Comparison of ENCODE assay signal across 25 cellular contexts in genomic region chr9:133638076-133638475, GRCh38. TPM values are rescaled to one million over a fixed set of nuclear protein-coding genes. Genes with fewer than 3 reads are reported as not detected.
DNase-seq lines count a peak whose midpoint lies in the region; ATAC-seq, FAIRE-seq and TF ChIP-seq lines count a peak whose summit lies in the region.
"Had no signal": no experiment of that assay in that cellular context is flagged by ENCODE, and none has a peak within 500 bp of the region (broad histone marks: within the 10 kb centered on the region; RNA-seq: fewer than 3 reads in every experiment).

No MANE protein-coding gene starts in this region.

- peak overlapping the region; percentile 52 for H4K91ac ChIP-seq in H1 (replicated peaks; ENCODE audit: insufficient read length, low read length)

- H3K23me2 ChIP-seq in H1 (ENCODE audit: low read depth, low read length) = no peaks in the 10 kb centered on the region

- H3K14ac ChIP-seq in H1 (ENCODE audit: insufficient read length) = no peak overlapping the region

- H3F3A ChIP-seq in neural cell (ENCODE audit: insufficient read depth, low read length, poor library complexity, severe bottlenecking) = no peaks in the 10 kb centered on the region

- TF ChIP-seq EP300 in H1 (IDR thresholded peaks at IDR 0.05; ENCODE audit: borderline replicate concordance in 1 of 2, low read depth in 2 of 2, low read length in 2 of 2) (no peak), neural cell (conservative IDR thresholded peaks at IDR 0.05; ENCODE audit: poor library complexity, severe bottlenecking) (no peak)

- intact Hi-C loops in Right ventricle myocardium superior (cut with DNase I) = no loop called here
- intact Hi-C loops in left ventricle myocardium inferior (cut with micrococcal nuclease) = no loop called here

- no peak overlapping the region for H3K23ac ChIP-seq in H1 (ENCODE audit: insufficient read length)

- H3K27me3 ChIP-seq in left ventricle myocardium inferior (ENCODE audit: low read depth) = peaks cover 83% of the 10 kb centered on the region
- no peaks in the 10 kb centered on the region; a peak in 1 of 7 replicates for H3K27me3 ChIP-seq in H1 (replicated peaks in 1 of 4; ENCODE audit: control insufficient read depth in 3 of 4, extremely low read depth in 1 of 4, insufficient read depth in 3 of 4, low read length in 3 of 4)
- H3K27me3 ChIP-seq in neural cell (ENCODE audit: insufficient read depth, low read depth, low read length) = no peaks in the 10 kb centered on the region
- H3K27me3 ChIP-seq: SJCRH30 had no signal

- no peaks in the 10 kb centered on the region for H3K4me1 ChIP-seq in left ventricle myocardium inferior
- H3K4me1 ChIP-seq in H1 (replicated peaks in 1 of 4; ENCODE audit: control insufficient read depth in 3 of 4, insufficient read depth in 4 of 4, low read length in 3 of 4) = peaks cover 0 to 28% (median 18%) of the 10 kb centered on the region in 4 experiments; a peak in 6 of 7 replicates

- FAIRE-seq in H1 (lab: Jason Lieb, UNC) = no peak
- FAIRE-seq: G401.6 had no signal

- H3K36me3 ChIP-seq in left ventricle myocardium inferior = no peaks in the 10 kb centered on the region
- no peaks in the 10 kb centered on the region for H3K36me3 ChIP-seq in H1 (ENCODE audit: control insufficient read depth in 2 of 4, insufficient read depth in 4 of 4, low read length in 3 of 4)
- no peaks in the 10 kb centered on the region for H3K36me3 ChIP-seq in neural cell (ENCODE audit: insufficient read depth, low read length)
- H3K36me3 ChIP-seq: SJCRH30 had no signal

- H4K8ac ChIP-seq in H1 (ENCODE audit: extremely low read depth, insufficient read depth, low read length) = 0 out of 2 replicates have a peak overlapping the region, but pooled peaks have one; percentile 19

- H3K79me2 ChIP-seq in H1 (ENCODE audit: control insufficient read depth in 1 of 2, insufficient read depth in 2 of 2, low read length in 2 of 2) (no peaks in the 10 kb centered on the region), neural cell (replicated peaks; ENCODE audit: insufficient read depth, low read length) (no peaks in the 10 kb centered on the region)

- no peaks in the 10 kb centered on the region for H3K79me1 ChIP-seq in H1 (ENCODE audit: low read depth, low read length)

- H3K4me2 ChIP-seq in H1 (ENCODE audit: insufficient read depth in 1 of 2, low read depth in 2 of 2, low read length in 2 of 2) (peak overlapping the region in 1 of 2 experiments; percentile 41; a peak in 1 of 4 replicates), neural cell (ENCODE audit: low read length) (no peak overlapping the region)

- TF ChIP-seq CTCF in left ventricle myocardium inferior (IDR thresholded peaks at IDR 0.05; ENCODE audit: borderline replicate concordance) = no peak
- no peak for TF ChIP-seq CTCF in H1 (IDR thresholded peaks at IDR 0.05; ENCODE audit: control extremely low read depth in 1 of 3, insufficient read depth in 1 of 3, low read depth in 1 of 3, low read length in 3 of 3)
- TF ChIP-seq CTCF in neural cell (IDR thresholded peaks at IDR 0.05; ENCODE audit: poor library complexity, severe bottlenecking) = no peak

- H2AFZ ChIP-seq in H1 (ENCODE audit: low read length) (peak overlapping the region; percentile 89), neural cell (ENCODE audit: low read depth, low read length) (no peak overlapping the region)

- 50% methylated on average over 8 of the region's 8 CpGs; no CpG with 5 or more reads in 1 of the 2 experiments for WGBS in H1 (ENCODE audit: extremely low coverage in 1 of 2, insufficient coverage in 1 of 2, insufficient read length in 1 of 2, insufficient replicate concordance in 2 of 2, low coverage in 1 of 2, low lambda C conversion rate in 2 of 2, missing lambda C conversion rate in 1 of 2), 2 experiments

- peak overlapping the region; percentile 66; the same call in 1 of the 2 replicates for H3K18ac ChIP-seq in H1 (ENCODE audit: extremely low read depth, low read length)

- H4K20me1 ChIP-seq in H1 (replicated peaks in 1 of 2; ENCODE audit: control insufficient read depth in 1 of 2, insufficient read depth in 2 of 2, low read length in 2 of 2) = peaks cover 0 to 2% of the 10 kb centered on the region in 2 experiments
- no peaks in the 10 kb centered on the region for H4K20me1 ChIP-seq in neural cell (ENCODE audit: insufficient read depth)

- no peak for TF ChIP-seq RAD21 in H1 (IDR thresholded peaks at IDR 0.05 in 1 of 2, conservative IDR thresholded peaks at IDR 0.05 in 1 of 2; ENCODE audit: low read depth in 2 of 2, low read length in 2 of 2)
- TF ChIP-seq RAD21 in neural cell (conservative IDR thresholded peaks at IDR 0.05) = no peak

- DNase-seq in Right ventricle myocardium superior (peak; percentile 11), left ventricle myocardium inferior (no peak), H1 (ENCODE audit: low read depth in 1 of 2, low spot score in 2 of 2) (no peak), KBM-7 (no peak), NCI-H1436 (lab: John Stamatoyannopoulos, UW) (no peak), NCI-H526 treated with DMSO at 0.1 percent for 48 hours (lab: John Stamatoyannopoulos, UW) (no peak)
- DNase-seq: 8988T; C1 segment of cervical spinal cord; CD4-positive, alpha-beta memory T cell; COR-L47; DMS53; Karpas-422; NCI-H1092 treated with DMSO at 0.1 percent for 48 hours; NCI-H1436 treated with DMSO at 0.1 percent for 48 hours; NCI-H187 treated with DMSO at 0.1 percent for 48 hours; NCI-H446; NCI-H524 treated with DMSO at 0.1 percent for 48 hours; NCI-H82; NK-92 treated with Interleukin-12 subunit alpha and Interleukin-12 subunit beta, amount 100 ng/mL, for 24 hours; PC-3; SJCRH30 had no signal

- H3K27ac ChIP-seq in left ventricle myocardium inferior (replicated peaks) (no peak overlapping the region), H1 (ENCODE audit: low read depth, low read length) (no peak overlapping the region), neural cell (ENCODE audit: low read length) (no peak overlapping the region)
- H3K27ac ChIP-seq: SJCRH30 had no signal

- no peak overlapping the region for H3K4ac ChIP-seq in H1 (replicated peaks; ENCODE audit: insufficient read length, low read depth, low read length)

- no peak overlapping the region for H3K4me3 ChIP-seq in left ventricle myocardium inferior
- no peak overlapping the region for H3K4me3 ChIP-seq in H1 (ENCODE audit: extremely low read depth in 1 of 4, insufficient read depth in 2 of 4, low read depth in 3 of 4, low read length in 4 of 4)
- no peak overlapping the region for H3K4me3 ChIP-seq in neural cell (ENCODE audit: low read length)
- H3K4me3 ChIP-seq: SJCRH30 had no signal

- H2BK20ac ChIP-seq in H1 (ENCODE audit: low read length) = no peak overlapping the region

- POLR2A ChIA-PET in H1 (lab: Charles Lee; ENCODE audit: partially characterized antibody) = interaction anchor here (0.5 kb wide), 1 partner anchor 21 kb away, joined by 3 read pairs; no protein-coding TSS in a partner anchor

- TF ChIP-seq POLR2A in H1 (IDR thresholded peaks at IDR 0.05; ENCODE audit: control extremely low read depth in 1 of 2, low read depth in 2 of 2, low read length in 2 of 2) = no peak

- H2BK5ac ChIP-seq in H1 (ENCODE audit: low read depth, low read length) = no peak overlapping the region

- no peak overlapping the region for H4K5ac ChIP-seq in H1 (ENCODE audit: insufficient read length, low read depth, low read length)

- H3K9ac ChIP-seq in H1 (replicated peaks in 1 of 4; ENCODE audit: extremely low read depth in 1 of 4, low read depth in 3 of 4, low read length in 3 of 4) (no peak overlapping the region), neural cell (ENCODE audit: low read length) (peak overlapping the region; percentile 3)

- H3K9me3 ChIP-seq in left ventricle myocardium inferior (replicated peaks) (no peaks in the 10 kb centered on the region), H1 (ENCODE audit: insufficient read depth in 2 of 2, low read depth in 1 of 2, low read length in 1 of 2) (no peaks in the 10 kb centered on the region), neural cell (ENCODE audit: low read length) (no peaks in the 10 kb centered on the region)
- H3K9me3 ChIP-seq: SJCRH30 had no signal

- H3K56ac ChIP-seq in H1 (replicated peaks; ENCODE audit: insufficient read length, low read depth, low read length) = no peak overlapping the region

- peak overlapping the region; percentile 89; the same call in 1 of the 2 replicates for H2BK12ac ChIP-seq in H1 (ENCODE audit: low read depth, low read length)

- CTCF ChIA-PET in H1 (lab: Charles Lee; ENCODE audit: partially characterized antibody) = interaction anchor here (0.5 to 3.0 kb wide), 6 partner anchors 10 to 283 kb away, joined by 3 to 11 read pairs (median 4); no protein-coding TSS in a partner anchor

- no peak for ATAC-seq in Right ventricle myocardium superior (ENCODE audit: poor library complexity)
- ATAC-seq: PC-3 had no signal

- H2BK120ac ChIP-seq in H1 (replicated peaks; ENCODE audit: low read depth, low read length) = no peak overlapping the region

- in situ Hi-C loops in KBM-7 (cut with MboI; ENCODE audit: low pct_unique_long_range_greater_than_20kb, low sequenced_read_pairs) = no loop called here

- no peak overlapping the region for H2BK15ac ChIP-seq in H1 (ENCODE audit: low read length)

- no peak overlapping the region for H2AK5ac ChIP-seq in H1 (ENCODE audit: low read depth, low read length)

- H3K9me2 ChIP-seq in neural cell (ENCODE audit: insufficient read depth, low read length) = no peaks in the 10 kb centered on the region

RNA-seq across cellular contexts. Expression of gene DBH, which starts 1.9 kb away (rescaled TPM):
- total RNA-seq in Right ventricle myocardium superior (not detected), left ventricle myocardium inferior (not detected)
- 0.29 TPM in 1 of 2 replicates, not detected in the other for total RNA-seq in H1 (2021; fragmentation: NEBNext Ultra II Directional; extraction: Animal tissue kit (Norgen Biotek cat#: 25700))
- polyA plus RNA-seq in H1 (2011; rRNA removed) (0.18 and 0.24 TPM in 2 replicates), neural cell (not detected in 2 replicates)
- polyA plus RNA-seq in H1 (2011; cell fraction: cytosol; rRNA removed) = 0.17 TPM
- 0.76 TPM for polyA plus RNA-seq in H1 (2011; cell fraction: nucleus; rRNA removed)
- polyA plus RNA-seq in H1 (2012, experiment 1 of 2) = 0.11 to 0.53 TPM (median 0.31 TPM) in 4 replicates
- 0.12 TPM for polyA plus RNA-seq in H1 (2012, experiment 2 of 2)
- 0.20 TPM for polyA plus RNA-seq in H1 (2013, experiment 1 of 2)
- polyA plus RNA-seq in H1 (2013, experiment 2 of 2) = 0.26 TPM
- 0.10 and 0.22 TPM in 2 replicates for polyA minus RNA-seq in H1 (2011; rRNA and poly(A)+ RNA removed)
- polyA minus RNA-seq in H1 (2011; cell fraction: cytosol; rRNA and poly(A)+ RNA removed) = not detected
- polyA minus RNA-seq in H1 (2011; cell fraction: nucleus; rRNA and poly(A)+ RNA removed) = 0.40 TPM
- polyA minus RNA-seq in neural cell = not detected in 2 replicates
- total RNA-seq: H4, HT-29, PC-3 had no signal

RNA-seq across cellular contexts. Expression of gene FAM163B, which starts 28.9 kb away (rescaled TPM):
- total RNA-seq in Right ventricle myocardium superior (not detected), left ventricle myocardium inferior (not detected)
- 0.38 and 0.63 TPM in 2 replicates for total RNA-seq in H1 (2021; fragmentation: NEBNext Ultra II Directional; extraction: Animal tissue kit (Norgen Biotek cat#: 25700))
- polyA plus RNA-seq in H1 (2011; rRNA removed) (1.0 and 2.6 TPM in 2 replicates), neural cell (1.5 and 2.7 TPM in 2 replicates)
- 1.5 TPM for polyA plus RNA-seq in H1 (2011; cell fraction: cytosol; rRNA removed)
- 3.8 TPM for polyA plus RNA-seq in H1 (2011; cell fraction: nucleus; rRNA removed)
- polyA plus RNA-seq in H1 (2012, experiment 1 of 2) = 0.64 to 2.1 TPM (median 1.3 TPM) in 4 replicates
- 0.38 TPM for polyA plus RNA-seq in H1 (2012, experiment 2 of 2)
- polyA plus RNA-seq in H1 (2013, experiment 1 of 2) = 0.59 TPM
- polyA plus RNA-seq in H1 (2013, experiment 2 of 2) = 0.63 TPM
- polyA minus RNA-seq in H1 (2011; rRNA and poly(A)+ RNA removed) = 1.2 TPM in 2 replicates
- not detected for polyA minus RNA-seq in H1 (2011; cell fraction: cytosol; rRNA and poly(A)+ RNA removed)
- 1.3 TPM for polyA minus RNA-seq in H1 (2011; cell fraction: nucleus; rRNA and poly(A)+ RNA removed)
- 1.5 and 2.9 TPM in 2 replicates for polyA minus RNA-seq in neural cell
- total RNA-seq: CD4-positive, alpha-beta memory T cell; H4; HT-29; PC-3 had no signal
- polyA plus RNA-seq: CD4-positive, alpha-beta memory T cell had no signal
